13 cellular contexts compared by ENCODE assay signal in genomic region chr5:139062910-139063663, GRCh38.
DNase-seq lines count a peak whose midpoint lies in the region; ATAC-seq, FAIRE-seq and TF ChIP-seq lines count a peak whose summit lies in the region.
"Had no signal": no experiment of that assay in that cellular context is flagged by ENCODE, and none has a peak within 500 bp of the region (broad histone marks: within the 10 kb centered on the region; RNA-seq: fewer than 3 reads in every experiment).

No MANE protein-coding gene starts in this region.

- no peak overlapping the region for H3K4me3 ChIP-seq in H1 (ENCODE audit: extremely low read depth in 1 of 4, insufficient read depth in 2 of 4, low read depth in 3 of 4, low read length in 4 of 4)
- no peak overlapping the region for H3K4me3 ChIP-seq in trophoblast cell (ENCODE audit: low read depth, low read length)
- H3K4me3 ChIP-seq: SJSA1 had no signal

- no peak for ATAC-seq in GM19463 (IDR thresholded peaks at IDR 0.05; ENCODE audit: unreplicated experiment)

- H3K4me1 ChIP-seq in H1 (replicated peaks in 1 of 4; ENCODE audit: control insufficient read depth in 3 of 4, insufficient read depth in 4 of 4, low read length in 3 of 4) (peaks cover 0 to 4% (median 0%) of the 10 kb centered on the region in 4 experiments; a peak in 4 of 7 replicates), trophoblast cell (ENCODE audit: control insufficient read depth in 1 of 2, insufficient read depth in 2 of 2, low read length in 2 of 2) (peaks cover 8 to 11% of the 10 kb centered on the region in 2 experiments)

- no peak overlapping the region for H3K4ac ChIP-seq in H1 (replicated peaks; ENCODE audit: insufficient read length, low read depth, low read length)
- no peak overlapping the region for H3K4ac ChIP-seq in trophoblast cell (ENCODE audit: low read depth, low read length)

- no peak for TF ChIP-seq CTCF in D721Med (IDR thresholded peaks at IDR 0.05; ENCODE audit: insufficient read depth, missing control alignments)
- no peak for TF ChIP-seq CTCF in H1 (IDR thresholded peaks at IDR 0.05; ENCODE audit: control extremely low read depth in 1 of 3, insufficient read depth in 1 of 3, low read depth in 1 of 3, low read length in 3 of 3)

- 0 out of 2 replicates have a peak overlapping the region, but pooled peaks have one; percentile 53 for H2BK15ac ChIP-seq in H1 (ENCODE audit: low read length)

- TF ChIP-seq EP300 in H1 (IDR thresholded peaks at IDR 0.05; ENCODE audit: borderline replicate concordance in 1 of 2, low read depth in 2 of 2, low read length in 2 of 2) = no peak

- no peak for TF ChIP-seq RAD21 in H1 (IDR thresholded peaks at IDR 0.05 in 1 of 2, conservative IDR thresholded peaks at IDR 0.05 in 1 of 2; ENCODE audit: low read depth in 2 of 2, low read length in 2 of 2)

- H4K20me1 ChIP-seq in H1 (replicated peaks in 1 of 2; ENCODE audit: control insufficient read depth in 1 of 2, insufficient read depth in 2 of 2, low read length in 2 of 2) = no peaks in the 10 kb centered on the region

- H3K36me3 ChIP-seq in H1 (ENCODE audit: control insufficient read depth in 2 of 4, insufficient read depth in 4 of 4, low read length in 3 of 4) (no peaks in the 10 kb centered on the region), trophoblast cell (ENCODE audit: control insufficient read depth in 1 of 2, insufficient read depth in 2 of 2, low read length in 2 of 2) (no peaks in the 10 kb centered on the region)
- H3K36me3 ChIP-seq: SJSA1 had no signal

- H3K23me2 ChIP-seq in H1 (ENCODE audit: low read depth, low read length) = no peaks in the 10 kb centered on the region

- no peak overlapping the region for H4K8ac ChIP-seq in H1 (ENCODE audit: extremely low read depth, insufficient read depth, low read length)
- H4K8ac ChIP-seq in trophoblast cell (ENCODE audit: low read depth, low read length) = no peak overlapping the region

- CTCF ChIA-PET in H1 (lab: Charles Lee; ENCODE audit: partially characterized antibody) = interaction anchor here (0.9 to 1.7 kb wide), 4 partner anchors 15 to 239 kb away, joined by 3 to 8 read pairs (median 3); no protein-coding TSS in a partner anchor

- no peak overlapping the region for H4K5ac ChIP-seq in H1 (ENCODE audit: insufficient read length, low read depth, low read length)

- peak overlapping the region; percentile 95 for H2BK120ac ChIP-seq in H1 (replicated peaks; ENCODE audit: low read depth, low read length)
- no peak overlapping the region for H2BK120ac ChIP-seq in trophoblast cell (ENCODE audit: insufficient read depth, low read length, poor library complexity)

- H3K9me3 ChIP-seq in H1 (ENCODE audit: insufficient read depth in 2 of 2, low read depth in 1 of 2, low read length in 1 of 2) (no peaks in the 10 kb centered on the region), trophoblast cell (ENCODE audit: insufficient read depth, low read depth, low read length) (peaks cover 3% of the 10 kb centered on the region)
- H3K9me3 ChIP-seq: SJSA1 had no signal

- H3K79me2 ChIP-seq in H1 (ENCODE audit: control insufficient read depth in 1 of 2, insufficient read depth in 2 of 2, low read length in 2 of 2) (no peaks in the 10 kb centered on the region), trophoblast cell (ENCODE audit: control insufficient read depth, insufficient read depth, low read length, poor library complexity) (no peaks in the 10 kb centered on the region)

- H2AFZ ChIP-seq in H1 (ENCODE audit: low read length) (no peak overlapping the region), trophoblast cell (ENCODE audit: insufficient read depth, low read length, poor library complexity) (no peak overlapping the region)

- 93% methylated on average over 1 of the region's 1 CpG; no CpG with 5 or more reads in 1 of the 2 experiments for WGBS in H1 (ENCODE audit: extremely low coverage in 1 of 2, insufficient coverage in 1 of 2, insufficient read length in 1 of 2, insufficient replicate concordance in 2 of 2, low coverage in 1 of 2, low lambda C conversion rate in 2 of 2, missing lambda C conversion rate in 1 of 2), 2 experiments
- WGBS in trophoblast cell (ENCODE audit: extremely low coverage, insufficient coverage, insufficient read length) = no CpG with 5 or more reads among the region's 1 CpG

- H2BK5ac ChIP-seq in H1 (ENCODE audit: low read depth, low read length) (peak overlapping the region; percentile 73; the same call in 1 of the 2 replicates), trophoblast cell (ENCODE audit: low read depth, low read length, poor library complexity) (no peak overlapping the region)

- no peak overlapping the region for H3K56ac ChIP-seq in H1 (replicated peaks; ENCODE audit: insufficient read length, low read depth, low read length)

- POLR2A ChIA-PET in H1 (lab: Charles Lee; ENCODE audit: partially characterized antibody) = interaction anchor here (1.1 kb wide), 1 partner anchor 151 kb away, joined by 3 read pairs; no protein-coding TSS in a partner anchor

- no peaks in the 10 kb centered on the region; a peak in 1 of 7 replicates for H3K27me3 ChIP-seq in H1 (replicated peaks in 1 of 4; ENCODE audit: control insufficient read depth in 3 of 4, extremely low read depth in 1 of 4, insufficient read depth in 3 of 4, low read length in 3 of 4)
- H3K27me3 ChIP-seq in trophoblast cell (ENCODE audit: insufficient read depth, low read length) = no peaks in the 10 kb centered on the region
- H3K27me3 ChIP-seq: SJSA1 had no signal

- H2AK5ac ChIP-seq in H1 (ENCODE audit: low read depth, low read length) (0 out of 2 replicates have a peak overlapping the region, but pooled peaks have one; percentile 17), trophoblast cell (ENCODE audit: low read length) (no peak overlapping the region)

- H3K18ac ChIP-seq in H1 (ENCODE audit: extremely low read depth, low read length) (no peak overlapping the region), trophoblast cell (ENCODE audit: low read length) (no peak overlapping the region)

- DNase-seq in D721Med (ENCODE audit: insufficient read length, low spot score) (no peak), SK-N-DZ (ENCODE audit: low spot score) (peak; percentile 33), H1 (ENCODE audit: low read depth in 1 of 2, low spot score in 2 of 2) (no peak), trophoblast cell (no peak), HuH-7.5 (ENCODE audit: low spot score) (no peak)
- no peak for DNase-seq in activated CD8-positive, alpha-beta memory T cell treated with anti-CD3 and anti-CD28 coated beads, Interleukin-2, amount 50 U/mL, for 48 hours
- DNase-seq: EL, H7, Kasumi-1, NCI-H187 treated with DMSO at 0.1 percent for 48 hours, NCI-H510A treated with DMSO at 0.1 percent for 48 hours had no signal

- no peak overlapping the region for H3K27ac ChIP-seq in H1 (ENCODE audit: low read depth, low read length)
- H3K27ac ChIP-seq in trophoblast cell (ENCODE audit: low read depth, low read length) = no peak overlapping the region
- H3K27ac ChIP-seq: SJSA1 had no signal

- H3K23ac ChIP-seq in H1 (ENCODE audit: insufficient read length) (no peak overlapping the region), trophoblast cell (ENCODE audit: low read length) (no peak overlapping the region)

- H4K91ac ChIP-seq in H1 (replicated peaks; ENCODE audit: insufficient read length, low read length) (peak overlapping the region; percentile 45), trophoblast cell (ENCODE audit: low read depth, low read length) (peak overlapping the region; percentile 20)

- FAIRE-seq in D721Med (lab: Jason Lieb, UNC) (peak; percentile 6), H1 (lab: Jason Lieb, UNC) (no peak)

- H3K79me1 ChIP-seq in H1 (ENCODE audit: low read depth, low read length) (no peaks in the 10 kb centered on the region), trophoblast cell (ENCODE audit: low read length) (no peaks in the 10 kb centered on the region)

- H3K14ac ChIP-seq in H1 (ENCODE audit: insufficient read length) = no peak overlapping the region
- no peak overlapping the region for H3K14ac ChIP-seq in trophoblast cell (ENCODE audit: low read length)

- no peak overlapping the region for H3K4me2 ChIP-seq in H1 (ENCODE audit: insufficient read depth in 1 of 2, low read depth in 2 of 2, low read length in 2 of 2)
- no peak overlapping the region for H3K4me2 ChIP-seq in trophoblast cell (ENCODE audit: low read length)

- no peak overlapping the region for H4K12ac ChIP-seq in trophoblast cell (ENCODE audit: low read depth, low read length)

- peak overlapping the region; percentile 13; the same call in 1 of the 2 replicates for H2BK12ac ChIP-seq in H1 (ENCODE audit: low read depth, low read length)
- peak overlapping the region; percentile 3 for H2BK12ac ChIP-seq in trophoblast cell (ENCODE audit: low read length)

- H3K9ac ChIP-seq in H1 (replicated peaks in 1 of 4; ENCODE audit: extremely low read depth in 1 of 4, low read depth in 3 of 4, low read length in 3 of 4) (no peak overlapping the region), trophoblast cell (ENCODE audit: low read length) (no peak overlapping the region)

- no peak for TF ChIP-seq POLR2A in H1 (IDR thresholded peaks at IDR 0.05; ENCODE audit: control extremely low read depth in 1 of 2, low read depth in 2 of 2, low read length in 2 of 2)

- peak overlapping the region; percentile 74; the same call in 1 of the 2 replicates for H2BK20ac ChIP-seq in H1 (ENCODE audit: low read length)

TF ChIP-seq in H1, 55 proteins besides CTCF, POLR2A, EP300 and RAD21 (continues in another document):
- no peak for TF ChIP-seq SP4 (IDR thresholded peaks at IDR 0.05; ENCODE audit: low read length)
- TF ChIP-seq TAF7 (optimal IDR thresholded peaks at IDR 0.05; ENCODE audit: borderline replicate concordance, low read depth, low read length) = no peak
- TF ChIP-seq ZNF274 (IDR thresholded peaks at IDR 0.05; ENCODE audit: borderline replicate concordance, extremely low read depth, low read length) = no peak
- TF ChIP-seq SRF (IDR thresholded peaks at IDR 0.05; ENCODE audit: low read depth, low read length) = no peak
- TF ChIP-seq SUZ12 (IDR thresholded peaks at IDR 0.05; ENCODE audit: low read length) = no peak
- TF ChIP-seq SIN3A (conservative IDR thresholded peaks at IDR 0.05 in 1 of 2, IDR thresholded peaks at IDR 0.05 in 1 of 2; ENCODE audit: low read depth in 1 of 2, low read length in 2 of 2) = no peak
- TF ChIP-seq CBX8 (IDR thresholded peaks at IDR 0.05; ENCODE audit: borderline replicate concordance, low read depth, low read length) = no peak
- TF ChIP-seq POLR2AphosphoS5 (IDR thresholded peaks at IDR 0.05; ENCODE audit: low read depth, low read length) = no peak
- TF ChIP-seq ATF2 (IDR thresholded peaks at IDR 0.05; ENCODE audit: low read length) = no peak
